22 cellular contexts compared by ENCODE assay signal in the genomic region with DNA sequence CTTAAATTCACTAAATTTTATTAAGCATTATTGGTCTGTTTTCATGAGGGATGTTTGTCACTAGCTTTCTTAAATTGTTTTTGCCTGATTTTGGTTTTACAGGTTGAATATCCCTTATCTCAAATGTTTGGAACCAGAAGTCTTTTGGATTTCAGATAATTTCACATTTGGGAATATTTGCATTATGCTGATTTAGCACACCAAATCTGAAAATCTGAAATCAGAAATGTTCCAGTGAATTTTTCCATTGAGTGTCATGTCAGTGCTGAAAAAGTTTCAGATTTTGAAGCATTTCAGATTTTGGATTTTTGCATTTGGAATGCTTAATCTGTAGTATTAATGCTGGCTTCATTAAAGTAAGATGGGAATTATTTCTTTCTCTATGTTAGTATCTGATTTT. TPM values are rescaled to one million over a fixed set of nuclear protein-coding genes. Genes with fewer than 3 reads are reported as not detected.
DNase-seq lines count a peak whose midpoint lies in the region; ATAC-seq and TF ChIP-seq lines count a peak whose summit lies in the region.
"Had no signal": no experiment of that assay in that cellular context is flagged by ENCODE, and none has a peak within 500 bp of the region (broad histone marks: within the 10 kb centered on the region; RNA-seq: fewer than 3 reads in every experiment).

No MANE protein-coding gene starts in this region.

- no peaks in the 10 kb centered on the region for H3K9me3 Mint-ChIP-seq in activated CD4-positive, alpha-beta T cell treated with anti-CD3 and anti-CD28 coated beads, Interleukin-2, amount 10 ng/mL, durations not matched to agents 24 days and 14 days
- H3K9me3 Mint-ChIP-seq in activated naive CD8-positive, alpha-beta T cell treated with anti-CD3 and anti-CD28 coated beads, Interleukin-2, amount 50 U/mL, for 24 hours: no peaks in the 10 kb centered on the region
- H3K9me3 Mint-ChIP-seq in activated naive CD8-positive, alpha-beta T cell treated with anti-CD3 and anti-CD28 coated beads for 36 hours: peaks cover 4% of the 10 kb centered on the region
- peaks cover 1% of the 10 kb centered on the region for H3K9me3 Mint-ChIP-seq in glutamatergic neuron (ENCODE audit: unreplicated experiment)

- H3K4me3 ChIP-seq in gastrocnemius medialis: no peak overlapping the region
- H3K4me3 ChIP-seq in brain microvascular endothelial cell (ENCODE audit: low read depth, low read length): no peak overlapping the region
- H3K4me3 ChIP-seq: PC-9 had no signal

- H3K4me1 ChIP-seq in gastrocnemius medialis: peaks cover 5 to 8% of the 10 kb centered on the region in 2 donors
- H3K4me1 ChIP-seq: BE2C had no signal

- TF ChIP-seq CTCF in glutamatergic neuron (IDR thresholded peaks at IDR 0.05; ENCODE audit: partially characterized antibody, unreplicated experiment): no peak
- no peak for TF ChIP-seq CTCF in gastrocnemius medialis (IDR thresholded peaks at IDR 0.05 in 4 of 5, conservative IDR thresholded peaks at IDR 0.05 in 1 of 5)
- no peak for TF ChIP-seq CTCF in brain microvascular endothelial cell (IDR thresholded peaks at IDR 0.05; ENCODE audit: low read depth, low read length, missing control alignments)

- intact Hi-C loops in activated CD4-positive, alpha-beta T cell treated with anti-CD3 and anti-CD28 coated beads, Interleukin-2, amount 10 ng/mL, durations not matched to agents 24 days and 14 days (cut with micrococcal nuclease): no loop called here
- intact Hi-C loops in gastrocnemius medialis (cut with DNase I; ENCODE audit: low total_unique reads): no loop called here

- no peaks in the 10 kb centered on the region for H3K36me3 ChIP-seq in gastrocnemius medialis
- H3K36me3 ChIP-seq in brain microvascular endothelial cell (replicated peaks): no peaks in the 10 kb centered on the region

- H3K27me3 ChIP-seq in gastrocnemius medialis (no peaks in the 10 kb centered on the region), brain microvascular endothelial cell (replicated peaks) (no peaks in the 10 kb centered on the region)
- H3K27me3 ChIP-seq: BE2C had no signal

- H3K27ac Mint-ChIP-seq in activated CD4-positive, alpha-beta T cell treated with anti-CD3 and anti-CD28 coated beads, Interleukin-2, amount 10 ng/mL, durations not matched to agents 24 days and 14 days: peak overlapping the region; percentile 41
- peak overlapping the region; percentile 60 for H3K27ac Mint-ChIP-seq in activated naive CD8-positive, alpha-beta T cell treated with anti-CD3 and anti-CD28 coated beads, Interleukin-2, amount 50 U/mL, for 24 hours
- H3K27ac Mint-ChIP-seq in activated naive CD8-positive, alpha-beta T cell treated with anti-CD3 and anti-CD28 coated beads for 36 hours: no peak overlapping the region
- H3K27ac Mint-ChIP-seq in glutamatergic neuron (ENCODE audit: unreplicated experiment): peak overlapping the region; percentile 9

- ATAC-seq in activated naive CD8-positive, alpha-beta T cell treated with anti-CD3 and anti-CD28 coated beads, Interleukin-2, amount 50 U/mL, for 24 hours: no peak
- ATAC-seq in gastrocnemius medialis: no peak
- ATAC-seq: Right ventricle myocardium inferior had no signal

- H3K9me3 ChIP-seq in gastrocnemius medialis: no peaks in the 10 kb centered on the region
- H3K9me3 ChIP-seq: BE2C had no signal

- in situ Hi-C loops in gastrocnemius medialis (cut with MboI; ENCODE audit: low sequenced_read_pairs in 4 of 4): no loop called here
- in situ Hi-C loops in brain microvascular endothelial cell (cut with HindIII; ENCODE audit: low pct_ligation_motif_present, low sequenced_read_pairs): no loop called here

- H3K27ac ChIP-seq in gastrocnemius medialis (no peak overlapping the region), brain microvascular endothelial cell (no peak overlapping the region)
- H3K27ac ChIP-seq: PC-9 had no signal

- TF ChIP-seq POLR2A in gastrocnemius medialis (IDR thresholded peaks at IDR 0.05): no peak

- no peaks in the 10 kb centered on the region for H3K27me3 Mint-ChIP-seq in activated CD4-positive, alpha-beta T cell treated with anti-CD3 and anti-CD28 coated beads, Interleukin-2, amount 10 ng/mL, durations not matched to agents 24 days and 14 days
- no peaks in the 10 kb centered on the region for H3K27me3 Mint-ChIP-seq in activated naive CD8-positive, alpha-beta T cell treated with anti-CD3 and anti-CD28 coated beads, Interleukin-2, amount 50 U/mL, for 24 hours
- H3K27me3 Mint-ChIP-seq in activated naive CD8-positive, alpha-beta T cell treated with anti-CD3 and anti-CD28 coated beads for 36 hours: no peaks in the 10 kb centered on the region
- H3K27me3 Mint-ChIP-seq in glutamatergic neuron (ENCODE audit: unreplicated experiment): no peaks in the 10 kb centered on the region

- H3K36me3 Mint-ChIP-seq in activated CD4-positive, alpha-beta T cell treated with anti-CD3 and anti-CD28 coated beads, Interleukin-2, amount 10 ng/mL, durations not matched to agents 24 days and 14 days (ENCODE audit: low read depth): peaks cover 4% of the 10 kb centered on the region
- peaks cover 4% of the 10 kb centered on the region for H3K36me3 Mint-ChIP-seq in activated naive CD8-positive, alpha-beta T cell treated with anti-CD3 and anti-CD28 coated beads, Interleukin-2, amount 50 U/mL, for 24 hours (ENCODE audit: low read depth)
- peaks cover 9% of the 10 kb centered on the region for H3K36me3 Mint-ChIP-seq in activated naive CD8-positive, alpha-beta T cell treated with anti-CD3 and anti-CD28 coated beads for 36 hours
- no peaks in the 10 kb centered on the region for H3K36me3 Mint-ChIP-seq in glutamatergic neuron (ENCODE audit: unreplicated experiment)

- no peak overlapping the region for H3K4me3 Mint-ChIP-seq in activated CD4-positive, alpha-beta T cell treated with anti-CD3 and anti-CD28 coated beads, Interleukin-2, amount 10 ng/mL, durations not matched to agents 24 days and 14 days
- no peak overlapping the region for H3K4me3 Mint-ChIP-seq in activated naive CD8-positive, alpha-beta T cell treated with anti-CD3 and anti-CD28 coated beads, Interleukin-2, amount 50 U/mL, for 24 hours
- H3K4me3 Mint-ChIP-seq in activated naive CD8-positive, alpha-beta T cell treated with anti-CD3 and anti-CD28 coated beads for 36 hours: no peak overlapping the region
- H3K4me3 Mint-ChIP-seq in glutamatergic neuron (ENCODE audit: unreplicated experiment): no peak overlapping the region
- H3K4me3 Mint-ChIP-seq: CD14-positive monocyte had no signal

- DNase-seq in activated CD4-positive, alpha-beta T cell treated with anti-CD3 and anti-CD28 coated beads, Interleukin-2, amount 10 ng/mL, durations not matched to agents 24 days and 14 days: no peak
- no peak for DNase-seq in activated CD4-positive, alpha-beta T cell treated with anti-CD3 and anti-CD28 coated beads, Interleukin-2, amount 50 U/mL, for 48 hours
- DNase-seq in activated naive CD8-positive, alpha-beta T cell treated with anti-CD3 and anti-CD28 coated beads, Interleukin-2, amount 50 U/mL, for 24 hours: no peak
- DNase-seq in activated naive CD8-positive, alpha-beta T cell treated with anti-CD3 and anti-CD28 coated beads for 36 hours: no peak
- DNase-seq in glutamatergic neuron (no peak), gastrocnemius medialis (no peak), brain microvascular endothelial cell (no peak)
- DNase-seq: 8988T, ACHN, BE2C, Calu3, DND-41, HCEC 1CT, KG1, MM.1S, NCI-H2029, NCI-H446, NCI-H524 treated with DMSO at 0.1 percent for 48 hours, NCI-H774, PC-9 had no signal

- H3K4me1 Mint-ChIP-seq in activated CD4-positive, alpha-beta T cell treated with anti-CD3 and anti-CD28 coated beads, Interleukin-2, amount 10 ng/mL, durations not matched to agents 24 days and 14 days: peaks cover 12% of the 10 kb centered on the region
- peaks cover 24% of the 10 kb centered on the region for H3K4me1 Mint-ChIP-seq in activated naive CD8-positive, alpha-beta T cell treated with anti-CD3 and anti-CD28 coated beads, Interleukin-2, amount 50 U/mL, for 24 hours
- H3K4me1 Mint-ChIP-seq in activated naive CD8-positive, alpha-beta T cell treated with anti-CD3 and anti-CD28 coated beads for 36 hours: peaks cover 24% of the 10 kb centered on the region
- no peaks in the 10 kb centered on the region for H3K4me1 Mint-ChIP-seq in glutamatergic neuron (ENCODE audit: low read depth, unreplicated experiment)

RNA-seq across cellular contexts. Expression of a gene that starts 14.7 kb away (rescaled TPM):
- 29.5 and 30.1 TPM in 2 replicates for total RNA-seq in activated CD4-positive, alpha-beta T cell treated with anti-CD3 and anti-CD28 coated beads, Interleukin-2, amount 10 ng/mL, durations not matched to agents 24 days and 14 days
- 10 to 100 TPM; 18.9 TPM for total RNA-seq in activated naive CD8-positive, alpha-beta T cell treated with anti-CD3 and anti-CD28 coated beads for 36 hours
- total RNA-seq in glutamatergic neuron (ENCODE audit: unreplicated experiment) (56.1 TPM), gastrocnemius medialis (10 to 100 TPM; 16.7 to 18.9 (median 18.0) TPM)
